In the genomic region with DNA sequence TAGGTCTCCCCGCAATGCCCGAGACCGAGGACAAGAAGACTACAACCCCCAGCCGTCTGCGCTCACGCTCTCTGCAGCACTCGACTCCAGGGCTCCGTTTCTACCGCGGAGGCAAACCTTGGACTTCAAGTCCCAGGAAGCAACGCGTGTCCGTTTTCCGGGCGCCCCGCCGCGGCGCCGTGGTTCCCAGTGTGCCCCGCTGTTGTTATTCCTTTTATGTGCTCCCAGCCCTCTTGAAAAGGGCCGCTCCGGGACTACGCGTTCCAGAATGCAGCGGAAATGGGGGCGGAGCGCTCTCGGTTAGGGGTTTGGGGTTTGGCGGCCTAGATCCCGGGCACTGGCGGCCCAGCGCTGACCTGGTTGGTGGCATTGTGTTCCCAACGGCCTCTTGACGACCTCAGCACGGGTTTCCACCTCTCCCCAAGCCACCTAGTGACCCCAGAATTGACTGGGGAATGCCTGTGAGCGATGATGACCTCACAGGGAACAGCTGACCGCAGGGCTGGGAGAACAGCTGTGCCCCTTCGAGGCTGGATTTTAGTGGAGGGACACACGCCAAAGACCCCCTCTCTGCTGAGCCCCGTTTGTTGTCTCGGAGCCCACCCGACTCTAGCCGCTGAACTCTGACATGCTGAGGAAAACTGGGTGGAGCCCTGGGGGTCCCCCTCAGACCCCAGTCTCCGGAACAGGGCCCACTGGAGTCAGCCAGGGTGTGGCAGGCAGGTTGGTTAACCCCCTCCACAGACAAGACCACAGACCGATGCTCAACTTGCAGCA, we compare ENCODE assay signal across 8 cellular contexts. TPM values are rescaled to one million over a fixed set of nuclear protein-coding genes. Genes with fewer than 3 reads are reported as not detected.
DNase-seq lines count a peak whose midpoint lies in the region; ATAC-seq and TF ChIP-seq lines count a peak whose summit lies in the region.

No MANE protein-coding gene starts in this region.

- H3K27me3 Mint-ChIP-seq in GM23338 (ENCODE audit: insufficient read depth, low read depth, poor library complexity), result peaks cover 43% of the 10 kb centered on the region
- H3K27me3 Mint-ChIP-seq in naive B cell, result peaks cover 0 to 8% (median 0%) of the 10 kb centered on the region in 3 donors

- H3F3A ChIP-seq in GM23338 (replicated peaks; ENCODE audit: low read depth), result peaks cover 14% of the 10 kb centered on the region

- H3K4me3 Mint-ChIP-seq in GM23338, result peak overlapping the region; percentile 86
- H3K4me3 Mint-ChIP-seq in naive B cell, result peak overlapping the region; percentile 90 to 97 (median 95)
- H3K4me3 Mint-ChIP-seq in stimulated activated effector memory CD8-positive, alpha-beta T cell treated with anti-CD3 and anti-CD28 coated beads, Interleukin-12 subunit alpha, Interleukin-12 subunit beta, amount 100 ng/mL, for 72 hours, result peak overlapping the region; percentile 93

- peak; percentile 100 for DNase-seq in Daoy (ENCODE audit: low read depth)
- DNase-seq in GM23338 (ENCODE audit: low spot score), result peak; percentile 100
- DNase-seq in Kasumi-1 (lab: John Stamatoyannopoulos, UW), result peak; percentile 99 to 100
- DNase-seq in RKO (ENCODE audit: low spot score), result peak; percentile 100
- peak; percentile 93 to 94 for DNase-seq in activated T-helper 1 cell treated with anti-CD3 and anti-CD28 coated beads, Interleukin-2, amount 50 U/mL, for 16 hours (ENCODE audit: low read depth in 1 of 2, low spot score in 1 of 2)
- DNase-seq in fibroblast of gingiva (ENCODE audit: low read depth), result peak; percentile 100
- DNase-seq in naive B cell, result peak; percentile 94
- peak; percentile 83 to 95 for DNase-seq in stimulated activated effector memory CD8-positive, alpha-beta T cell treated with anti-CD3 and anti-CD28 coated beads, Interleukin-12 subunit alpha, Interleukin-12 subunit beta, amount 100 ng/mL, for 72 hours (ENCODE audit: low spot score in 2 of 2)

- peaks cover 42% of the 10 kb centered on the region for H3K4me1 Mint-ChIP-seq in GM23338
- peaks cover 32 to 43% (median 37%) of the 10 kb centered on the region in 3 donors for H3K4me1 Mint-ChIP-seq in naive B cell
- peaks cover 41% of the 10 kb centered on the region for H3K4me1 Mint-ChIP-seq in stimulated activated effector memory CD8-positive, alpha-beta T cell treated with anti-CD3 and anti-CD28 coated beads, Interleukin-12 subunit alpha, Interleukin-12 subunit beta, amount 100 ng/mL, for 72 hours

- H3K4me3 ChIP-seq in GM23338, result peak overlapping the region; percentile 99

- no peak overlapping the region for H2AFZ ChIP-seq in GM23338

- H3K27ac Mint-ChIP-seq in GM23338, result peak overlapping the region; percentile 74
- H3K27ac Mint-ChIP-seq in naive B cell, result peak overlapping the region; percentile 87 to 98 (median 95)
- H3K27ac Mint-ChIP-seq in stimulated activated effector memory CD8-positive, alpha-beta T cell treated with anti-CD3 and anti-CD28 coated beads, Interleukin-12 subunit alpha, Interleukin-12 subunit beta, amount 100 ng/mL, for 72 hours, result peak overlapping the region; percentile 91

- ATAC-seq in GM23338 (peak; percentile 70), naive B cell (ENCODE audit: low read depth in 2 of 2) (peak; percentile 88 to 92)
- ATAC-seq in stimulated activated effector memory CD8-positive, alpha-beta T cell treated with anti-CD3 and anti-CD28 coated beads, Interleukin-12 subunit alpha, Interleukin-12 subunit beta, amount 100 ng/mL, for 72 hours, result peak; percentile 95

- H3K27me3 ChIP-seq in GM23338 (ENCODE audit: insufficient read depth), result peaks cover 36% of the 10 kb centered on the region

- H3K4me2 ChIP-seq in GM23338, result peak overlapping the region; percentile 95

- H4K20me1 ChIP-seq in GM23338 (replicated peaks; ENCODE audit: insufficient read depth), result no peaks in the 10 kb centered on the region; the same call in 1 of the 2 replicates

- H3K4me1 ChIP-seq in GM23338 (ENCODE audit: insufficient read depth), result peaks cover 32% of the 10 kb centered on the region

- peaks cover 3% of the 10 kb centered on the region; the same call in 1 of the 2 replicates for H3K79me2 ChIP-seq in GM23338 (replicated peaks; ENCODE audit: insufficient read depth)

- no peaks in the 10 kb centered on the region for H3K36me3 Mint-ChIP-seq in GM23338 (ENCODE audit: low read depth)
- H3K36me3 Mint-ChIP-seq in naive B cell, result peaks cover 0 to 8% of the 10 kb centered on the region in 2 donors
- peaks cover 15% of the 10 kb centered on the region for H3K36me3 Mint-ChIP-seq in stimulated activated effector memory CD8-positive, alpha-beta T cell treated with anti-CD3 and anti-CD28 coated beads, Interleukin-12 subunit alpha, Interleukin-12 subunit beta, amount 100 ng/mL, for 72 hours

- no peak overlapping the region for H3K27ac ChIP-seq in GM23338 (ENCODE audit: low read depth)

- no peaks in the 10 kb centered on the region for H3K9me2 ChIP-seq in GM23338 (ENCODE audit: insufficient read depth)

- H3K36me3 ChIP-seq in GM23338 (ENCODE audit: insufficient read depth), result no peaks in the 10 kb centered on the region

- H3K9me3 Mint-ChIP-seq in GM23338 (no peaks in the 10 kb centered on the region), naive B cell (no peaks in the 10 kb centered on the region)
- no peaks in the 10 kb centered on the region for H3K9me3 Mint-ChIP-seq in stimulated activated effector memory CD8-positive, alpha-beta T cell treated with anti-CD3 and anti-CD28 coated beads, Interleukin-12 subunit alpha, Interleukin-12 subunit beta, amount 100 ng/mL, for 72 hours

- no peak for TF ChIP-seq CTCF in GM23338 (conservative IDR thresholded peaks at IDR 0.05; ENCODE audit: low read depth in 2 of 2)

RNA-seq across cellular contexts. Expression of gene CDK5, which starts 0.5 kb away (rescaled TPM):
- total RNA-seq in Daoy (2014; rRNA removed; shearing (Covaris generic)), result 56.6 and 63.8 TPM in 2 replicates
- total RNA-seq in GM23338 (2014; rRNA removed; shearing (Covaris generic)), result 17.4 and 19.8 TPM in 2 replicates
- polyA plus RNA-seq in GM23338 (2016; fragmentation: Nextera tagmentation; extraction: Ambion mirVana), result 27.1 TPM in 2 replicates
- 10 to 100 TPM in 3 of 6 donors, 1 to 10 TPM in 3; 7.3 to 10.5 (median 9.6) TPM for polyA plus RNA-seq in naive B cell (ENCODE audit: low read depth in 6 of 6)

RNA-seq across cellular contexts. Expression of gene SLC4A2, which starts 1.2 kb away (rescaled TPM):
- 157 and 195 TPM in 2 replicates for total RNA-seq in Daoy (2014; rRNA removed; shearing (Covaris generic))
- 90.4 and 106 TPM in 2 replicates for total RNA-seq in GM23338 (2014; rRNA removed; shearing (Covaris generic))
- polyA plus RNA-seq in GM23338 (2016; fragmentation: Nextera tagmentation; extraction: Ambion mirVana), result 64.8 and 75.5 TPM in 2 replicates
- 10 to 100 TPM in 3 of 6 donors, 1 to 10 TPM in 3; 8.5 to 17.1 (median 12.2) TPM for polyA plus RNA-seq in naive B cell (ENCODE audit: low read depth in 6 of 6)

RNA-seq across cellular contexts. Expression of gene ASIC3, which starts 9.8 kb away (rescaled TPM):
- total RNA-seq in Daoy (2014; rRNA removed; shearing (Covaris generic)), result 0.12 and 1.5 TPM in 2 replicates
- total RNA-seq in GM23338 (2014; rRNA removed; shearing (Covaris generic)), result 0.54 and 0.90 TPM in 2 replicates
- polyA plus RNA-seq in GM23338 (2016; fragmentation: Nextera tagmentation; extraction: Ambion mirVana), result 0.87 and 1.4 TPM in 2 replicates
- polyA plus RNA-seq in naive B cell (ENCODE audit: low read depth in 6 of 6), result not detected

RNA-seq across cellular contexts. Expression of gene FASTK, which starts 22.4 kb away (rescaled TPM):
- 93.8 and 111 TPM in 2 replicates for total RNA-seq in Daoy (2014; rRNA removed; shearing (Covaris generic))
- 42.5 and 57.4 TPM in 2 replicates for total RNA-seq in GM23338 (2014; rRNA removed; shearing (Covaris generic))
- polyA plus RNA-seq in GM23338 (2016; fragmentation: Nextera tagmentation; extraction: Ambion mirVana) (36.4 and 37.4 TPM in 2 replicates), naive B cell (ENCODE audit: low read depth in 6 of 6) (10 to 100 TPM; 31.6 to 52.0 (median 38.1) TPM)

RNA-seq across cellular contexts. Expression of gene TMUB1, which starts 25.1 kb away (rescaled TPM):
- 51.2 and 61.3 TPM in 2 replicates for total RNA-seq in Daoy (2014; rRNA removed; shearing (Covaris generic))
- total RNA-seq in GM23338 (2014; rRNA removed; shearing (Covaris generic)), result 37.1 and 61.1 TPM in 2 replicates
- polyA plus RNA-seq in GM23338 (2016; fragmentation: Nextera tagmentation; extraction: Ambion mirVana), result 47.6 and 59.6 TPM in 2 replicates
- polyA plus RNA-seq in naive B cell (ENCODE audit: low read depth in 6 of 6), result 10 to 100 TPM; 36.3 to 66.1 (median 45.5) TPM
